ENCODE assay signal across 13 cellular contexts in the genomic region with DNA sequence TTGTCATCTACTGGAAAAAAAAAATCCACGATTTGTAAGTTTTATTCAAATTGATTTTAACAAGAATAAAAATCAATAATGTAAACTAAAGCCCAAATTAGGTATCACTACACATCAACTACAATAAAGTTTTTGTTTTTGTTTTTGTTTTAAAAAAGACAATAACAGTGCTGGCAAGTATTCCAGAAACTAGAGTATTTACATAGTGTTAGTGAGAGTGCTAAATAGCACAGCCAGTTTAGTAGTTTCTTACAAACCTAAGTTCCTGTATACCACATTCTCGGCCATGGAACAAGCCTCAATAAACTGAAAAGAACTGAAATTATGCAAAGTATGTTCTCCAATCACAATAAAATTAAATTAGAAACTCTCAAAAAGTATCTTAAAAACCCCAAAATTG. TPM values are rescaled to one million over a fixed set of nuclear protein-coding genes. Genes with fewer than 3 reads are reported as not detected.
A peak's percentile ranks its signal among the peaks of the same experiment; 100 is the strongest.
DNase-seq lines count a peak whose midpoint lies in the region; ATAC-seq and TF ChIP-seq lines count a peak whose summit lies in the region.
"Had no signal": no experiment of that assay in that cellular context is flagged by ENCODE, and none has a peak within 500 bp of the region (broad histone marks: within the 10 kb centered on the region; RNA-seq: fewer than 3 reads in every experiment).

No MANE protein-coding gene starts in this region.

- peaks cover 0 to 2% (median 0%) of the 10 kb centered on the region in 7 donors for H3K9me3 Mint-ChIP-seq in CD4-positive, CD25-positive, alpha-beta regulatory T cell
- H3K9me3 Mint-ChIP-seq in activated T-cell treated with anti-CD3 and anti-CD28 coated beads, Interleukin-2, amount 50 U/mL, for 72 hours = no peaks in the 10 kb centered on the region

- intact Hi-C loops in thyroid gland (cut with DNase I) (no loop called here), sigmoid colon (cut with DNase I) (no loop called here), vagina (cut with DNase I) (no loop called here)

- H3K27me3 ChIP-seq in CD4-positive, CD25-positive, alpha-beta regulatory T cell (ENCODE audit: control insufficient read depth, insufficient read depth, low read length) = no peaks in the 10 kb centered on the region
- H3K27me3 ChIP-seq in thyroid gland = no peaks in the 10 kb centered on the region
- no peaks in the 10 kb centered on the region for H3K27me3 ChIP-seq in sigmoid colon
- no peaks in the 10 kb centered on the region for H3K27me3 ChIP-seq in vagina
- H3K27me3 ChIP-seq: pancreas had no signal

- H3K4me3 ChIP-seq in CD4-positive, CD25-positive, alpha-beta regulatory T cell (ENCODE audit: low read depth, low read length) = peak overlapping the region; percentile 18
- H3K4me3 ChIP-seq in thyroid gland (replicated peaks in 1 of 3) (no peak overlapping the region), sigmoid colon (no peak overlapping the region), vagina (no peak overlapping the region)
- H3K4me3 ChIP-seq: pancreas had no signal

- H3K4me1 ChIP-seq in CD4-positive, CD25-positive, alpha-beta regulatory T cell (ENCODE audit: control insufficient read depth, insufficient read depth, low read length, poor library complexity, severe bottlenecking) = peaks cover 22% of the 10 kb centered on the region
- H3K4me1 ChIP-seq in thyroid gland (no peaks in the 10 kb centered on the region), sigmoid colon (peaks cover 0 to 14% (median 7%) of the 10 kb centered on the region in 4 donors), vagina (peaks cover 25% of the 10 kb centered on the region)

- peaks cover 26 to 87% (median 60%) of the 10 kb centered on the region in 4 donors for H3K4me1 Mint-ChIP-seq in CD4-positive, CD25-positive, alpha-beta regulatory T cell
- H3K4me1 Mint-ChIP-seq in activated T-cell treated with anti-CD3 and anti-CD28 coated beads, Interleukin-2, amount 50 U/mL, for 72 hours (ENCODE audit: low read depth) = peaks cover 65% of the 10 kb centered on the region

- DNase-seq in CD4-positive, CD25-positive, alpha-beta regulatory T cell = no peak
- DNase-seq in thyroid gland = no peak
- no peak for DNase-seq in sigmoid colon
- DNase-seq in vagina (ENCODE audit: extremely low spot score in 2 of 2) = no peak
- no peak for DNase-seq in activated T-cell treated with anti-CD3 and anti-CD28 coated beads, Interleukin-2, amount 50 U/mL, for 72 hours
- DNase-seq: hippocampal formation, mammary epithelial cell, NCI-H2029 treated with DMSO at 0.1 percent for 48 hours, pancreas had no signal

- H3K27me3 Mint-ChIP-seq in CD4-positive, CD25-positive, alpha-beta regulatory T cell = no peaks in the 10 kb centered on the region
- H3K27me3 Mint-ChIP-seq in activated T-cell treated with anti-CD3 and anti-CD28 coated beads, Interleukin-2, amount 50 U/mL, for 72 hours (ENCODE audit: low read depth) = no peaks in the 10 kb centered on the region

- TF ChIP-seq CTCF in thyroid gland (IDR thresholded peaks at IDR 0.05) (no peak), sigmoid colon (IDR thresholded peaks at IDR 0.05) (no peak), vagina (IDR thresholded peaks at IDR 0.05) (no peak)

- peaks cover 10% of the 10 kb centered on the region for H3K36me3 Mint-ChIP-seq in CD4-positive, CD25-positive, alpha-beta regulatory T cell
- H3K36me3 Mint-ChIP-seq in activated T-cell treated with anti-CD3 and anti-CD28 coated beads, Interleukin-2, amount 50 U/mL, for 72 hours (ENCODE audit: insufficient read depth in 2 of 2) = peaks cover 0 to 2% of the 10 kb centered on the region in 2 donors

- H3K9me3 ChIP-seq in CD4-positive, CD25-positive, alpha-beta regulatory T cell (ENCODE audit: control insufficient read depth in 2 of 2, low read length in 2 of 2) = no peaks in the 10 kb centered on the region
- no peaks in the 10 kb centered on the region for H3K9me3 ChIP-seq in thyroid gland
- no peaks in the 10 kb centered on the region for H3K9me3 ChIP-seq in sigmoid colon
- no peaks in the 10 kb centered on the region for H3K9me3 ChIP-seq in vagina
- H3K9me3 ChIP-seq: pancreas had no signal

- 95 to 96% methylated on average over 2 of the region's 2 CpGs for WGBS in thyroid gland, 2 donors
- 67 to 85% methylated on average over 2 of the region's 2 CpGs for WGBS in sigmoid colon, 2 donors

- no peak overlapping the region for H3K27ac ChIP-seq in CD4-positive, CD25-positive, alpha-beta regulatory T cell (ENCODE audit: insufficient read depth, low read length, poor library complexity, severe bottlenecking)
- H3K27ac ChIP-seq in thyroid gland (no peak overlapping the region), sigmoid colon (no peak overlapping the region), vagina (no peak overlapping the region)

- no peak for ATAC-seq in CD4-positive, CD25-positive, alpha-beta regulatory T cell (ENCODE audit: low read depth in 2 of 2)
- ATAC-seq in GM19035 (IDR thresholded peaks at IDR 0.05; ENCODE audit: unreplicated experiment) = peak; percentile 42
- peak; percentile 31 for ATAC-seq in HG02610 (IDR thresholded peaks at IDR 0.05; ENCODE audit: unreplicated experiment)
- ATAC-seq in HG03439 (IDR thresholded peaks at IDR 0.05; ENCODE audit: unreplicated experiment) = peak; percentile 49
- no peak for ATAC-seq in activated T-cell treated with anti-CD3 and anti-CD28 coated beads, Interleukin-2, amount 50 U/mL, for 72 hours (replicated peaks in 1 of 2)
- ATAC-seq: SK-N-SH treated with all-trans-retinoic acid at 6 μM for 48 hours had no signal

- peak overlapping the region in 2 of 4 donors; percentile 19 to 50 for H3K4me3 Mint-ChIP-seq in CD4-positive, CD25-positive, alpha-beta regulatory T cell
- peak overlapping the region in 1 of 2 donors; percentile 77 for H3K4me3 Mint-ChIP-seq in activated T-cell treated with anti-CD3 and anti-CD28 coated beads, Interleukin-2, amount 50 U/mL, for 72 hours

- TF ChIP-seq EP300 in sigmoid colon (IDR thresholded peaks at IDR 0.05) = no peak

- no peak for TF ChIP-seq POLR2A in thyroid gland (IDR thresholded peaks at IDR 0.05)
- no peak for TF ChIP-seq POLR2A in sigmoid colon (IDR thresholded peaks at IDR 0.05)
- TF ChIP-seq POLR2A in vagina (IDR thresholded peaks at IDR 0.05) = no peak

- no peaks in the 10 kb centered on the region for H3K36me3 ChIP-seq in CD4-positive, CD25-positive, alpha-beta regulatory T cell (ENCODE audit: control insufficient read depth, insufficient read depth, low read length)
- H3K36me3 ChIP-seq in thyroid gland (no peaks in the 10 kb centered on the region), sigmoid colon (no peaks in the 10 kb centered on the region), vagina (no peaks in the 10 kb centered on the region)
- H3K36me3 ChIP-seq: pancreas had no signal

- H3K27ac Mint-ChIP-seq in CD4-positive, CD25-positive, alpha-beta regulatory T cell = peak overlapping the region in 1 of 3 donors; percentile 26
- no peak overlapping the region for H3K27ac Mint-ChIP-seq in activated T-cell treated with anti-CD3 and anti-CD28 coated beads, Interleukin-2, amount 50 U/mL, for 72 hours

RNA-seq across cellular contexts. Expression of gene ARHGAP12, which starts 8.1 kb away (rescaled TPM):
- 28.3 TPM for total RNA-seq in CD4-positive, CD25-positive, alpha-beta regulatory T cell
- 10 to 100 TPM in 3 of 4 donors, 1 to 10 TPM in 1; 8.8 to 12.4 (median 11.7) TPM for polyA plus RNA-seq in CD4-positive, CD25-positive, alpha-beta regulatory T cell
- total RNA-seq in thyroid gland = 10 to 100 TPM; 49.9 to 67.6 (median 60.8) TPM
- 10 to 100 TPM; 44.9 to 90.5 (median 63.1) TPM for total RNA-seq in sigmoid colon
- 10 to 100 TPM; 14.1 to 30.3 (median 28.8) TPM for polyA plus RNA-seq in sigmoid colon
- 32.2 TPM for total RNA-seq in vagina
- total RNA-seq in activated T-cell treated with anti-CD3 and anti-CD28 coated beads, Interleukin-2, amount 50 U/mL, for 72 hours = 1 to 10 TPM; 5.2 to 5.6 TPM

Comparison
In these comparisons a context has a peak if more than half of its experiments do, and no peak if none do; other contexts are left out.
1. ATAC-seq: peak in GM19035 (single experiment), HG02610 (single experiment) and HG03439 (single experiment); none in CD4-positive, CD25-positive, alpha-beta regulatory T cell (0 of 2) and activated T-cell treated with anti-CD3 and anti-CD28 coated beads, Interleukin-2, amount 50 U/mL, for 72 hours (0 of 2).